In genomic region chr20:42941629-42942028, GRCh38 we compare ENCODE assay signal across 23 cellular contexts.
DNase-seq lines count a peak whose midpoint lies in the region; TF ChIP-seq lines count a peak whose summit lies in the region.
"Had no signal": no experiment of that assay in that cellular context is flagged by ENCODE, and none has a peak within 500 bp of the region (broad histone marks: within the 10 kb centered on the region; RNA-seq: fewer than 3 reads in every experiment).

No MANE protein-coding gene starts in this region.

- H3K27ac ChIP-seq in Karpas-422 (ENCODE audit: low read length) (peak overlapping the region; percentile 85), coronary artery (no peak overlapping the region), parathyroid adenoma (peak overlapping the region; percentile 29)
- H3K27ac ChIP-seq: BLaER1 had no signal

- H3K79me2 ChIP-seq in Karpas-422 (ENCODE audit: low read length) (peaks cover 32% of the 10 kb centered on the region), parathyroid adenoma (no peaks in the 10 kb centered on the region)

- no peak overlapping the region for H3K4me3 ChIP-seq in Karpas-422 (ENCODE audit: low read length)
- H3K4me3 ChIP-seq in coronary artery: no peak overlapping the region
- H3K4me3 ChIP-seq in parathyroid adenoma (ENCODE audit: low read depth, low read length): no peak overlapping the region
- H3K4me3 ChIP-seq: BLaER1, GM12878 had no signal

- no peaks in the 10 kb centered on the region for H3K9me2 ChIP-seq in Karpas-422 (replicated peaks; ENCODE audit: insufficient read depth, low read length)

- no peaks in the 10 kb centered on the region for H3K36me3 Mint-ChIP-seq in type B pancreatic cell
- H3K36me3 Mint-ChIP-seq: CD14-positive monocyte; CD4-positive, alpha-beta memory T cell; CD4-positive, CD25-positive, alpha-beta regulatory T cell; CD8-positive, alpha-beta memory T cell had no signal

- no peak overlapping the region for H2AFZ ChIP-seq in Karpas-422 (ENCODE audit: low read length)
- H2AFZ ChIP-seq in parathyroid adenoma: no peak overlapping the region

- peaks cover 13% of the 10 kb centered on the region for H3K4me1 Mint-ChIP-seq in type B pancreatic cell (ENCODE audit: unreplicated experiment)
- H3K4me1 Mint-ChIP-seq: CD14-positive monocyte; CD4-positive, alpha-beta memory T cell; CD4-positive, CD25-positive, alpha-beta regulatory T cell; CD8-positive, alpha-beta memory T cell had no signal

- H3K9me3 Mint-ChIP-seq in type B pancreatic cell: no peaks in the 10 kb centered on the region

- no peak overlapping the region for H3K27ac Mint-ChIP-seq in type B pancreatic cell
- H3K27ac Mint-ChIP-seq: CD14-positive monocyte; CD4-positive, alpha-beta memory T cell; CD4-positive, CD25-positive, alpha-beta regulatory T cell; CD8-positive, alpha-beta memory T cell had no signal

- 0 out of 2 replicates have a peak overlapping the region, but pooled peaks have one; percentile 5 for H3K9ac ChIP-seq in Karpas-422 (ENCODE audit: low read length)
- no peak overlapping the region for H3K9ac ChIP-seq in parathyroid adenoma
- H3K9ac ChIP-seq: BLaER1 had no signal

- TF ChIP-seq CTCF in coronary artery (IDR thresholded peaks at IDR 0.05) (no peak), parathyroid adenoma (IDR thresholded peaks at IDR 0.05) (no peak), type B pancreatic cell (conservative IDR thresholded peaks at IDR 0.05) (no peak)

- DNase-seq in Karpas-422 (no peak), coronary artery (ENCODE audit: low spot score) (peak; percentile 7), NCI-H1092 (lab: John Stamatoyannopoulos, UW) (no peak), type B pancreatic cell (ENCODE audit: extremely low spot score, unreplicated experiment) (no peak)
- DNase-seq: 8988T; ACHN; BE2C; C1 segment of cervical spinal cord; CD4-positive, alpha-beta memory T cell; CD4-positive, CD25-positive, alpha-beta regulatory T cell; CD8-positive, alpha-beta memory T cell; COR-L47; DMS 273 treated with DMSO at 0.1 percent for 48 hours; DMS153; DMS53; DMS79; DND-41; EL; GDM1 had no signal

- H3K4me2 ChIP-seq in Karpas-422 (ENCODE audit: low read depth, low read length, poor library complexity, severe bottlenecking) (peak overlapping the region; percentile 36), parathyroid adenoma (ENCODE audit: low read length) (no peak overlapping the region)
- H3K4me2 ChIP-seq: BLaER1 had no signal

- H3K9me3 ChIP-seq in Karpas-422 (ENCODE audit: low read length): no peaks in the 10 kb centered on the region
- H3K9me3 ChIP-seq in parathyroid adenoma (ENCODE audit: control insufficient read depth, low read length): no peaks in the 10 kb centered on the region
- H3K9me3 ChIP-seq: BE2C, BLaER1 had no signal

- H3K4me3 Mint-ChIP-seq in type B pancreatic cell: no peak overlapping the region
- H3K4me3 Mint-ChIP-seq: CD14-positive monocyte; CD4-positive, alpha-beta memory T cell; CD4-positive, CD25-positive, alpha-beta regulatory T cell; CD8-positive, alpha-beta memory T cell had no signal

- H3K27me3 ChIP-seq in Karpas-422 (ENCODE audit: low read length) (no peaks in the 10 kb centered on the region), parathyroid adenoma (ENCODE audit: control insufficient read depth, insufficient read depth, low read length) (no peaks in the 10 kb centered on the region)
- H3K27me3 ChIP-seq: BE2C, BLaER1 had no signal

- H4K20me1 ChIP-seq in Karpas-422 (ENCODE audit: insufficient read depth, low read depth, low read length): no peaks in the 10 kb centered on the region
- H4K20me1 ChIP-seq: BLaER1 had no signal

- H3K27me3 Mint-ChIP-seq in type B pancreatic cell: peaks cover 6% of the 10 kb centered on the region
- H3K27me3 Mint-ChIP-seq: CD4-positive, CD25-positive, alpha-beta regulatory T cell had no signal

- no peaks in the 10 kb centered on the region for H3K36me3 ChIP-seq in Karpas-422 (ENCODE audit: insufficient read depth, low read length)
- H3K36me3 ChIP-seq in parathyroid adenoma (ENCODE audit: control insufficient read depth, insufficient read depth, low read length): no peaks in the 10 kb centered on the region
- H3K36me3 ChIP-seq: BE2C, BLaER1 had no signal

- H3K4me1 ChIP-seq in Karpas-422 (ENCODE audit: low read length) (peaks cover 93% of the 10 kb centered on the region), parathyroid adenoma (peaks cover 27% of the 10 kb centered on the region)
- H3K4me1 ChIP-seq: BE2C, BLaER1 had no signal

Comparison
In these comparisons a context has a peak if more than half of its experiments do, and no peak if none do; other contexts are left out.
1. H3K27ac ChIP-seq: peak in Karpas-422 (single experiment) and parathyroid adenoma (single experiment); none in coronary artery (0 of 2).